In genomic region chr19:6476155-6476895, GRCh38 we compare ENCODE assay signal across 1 cellular context.
TF ChIP-seq lines count a peak whose summit lies in the region.

No MANE protein-coding gene starts in this region.

TF ChIP-seq in HepG2, 621 proteins besides CTCF, POLR2A, EP300 and RAD21 (continued from another document):
- TF ChIP-seq KMT2A (CRISPR knock-in tag; IDR thresholded peaks at IDR 0.05), result no peak
- TF ChIP-seq ZNF839 (CRISPR knock-in tag; IDR thresholded peaks at IDR 0.05; ENCODE audit: borderline replicate concordance), result no peak
